In genomic region chr12:111185889-111186227, GRCh38 we compare ENCODE assay signal across 31 cellular contexts.
"Had no signal": no experiment of that assay in that cellular context is flagged by ENCODE, and none has a peak within 500 bp of the region (broad histone marks: within the 10 kb centered on the region; RNA-seq: fewer than 3 reads in every experiment).

No MANE protein-coding gene starts in this region.

- H3K4me1 Mint-ChIP-seq: activated CD4-positive, alpha-beta T cell treated with anti-CD3 and anti-CD28 coated beads, Interleukin-2, amount 10 ng/mL, durations not matched to agents 24 days and 14 days; activated T-helper 17 cell treated with anti-CD3 and anti-CD28 coated beads, Interleukin-2, amount 50 U/mL, for 72 hours; stimulated activated naive B cell treated with anti-CD40 and anti-IgM and Interleukin-4, amounts not matched to agents 10 μg/mL and 1 μg/mL and 100 μg/mL, for 72 hours had no signal

- H3K27ac ChIP-seq: heart left ventricle, left lung, parathyroid adenoma, psoas muscle, sigmoid colon, stomach, thyroid gland, upper lobe of left lung, vagina, WERI-Rb-1 had no signal

- H3K36me3 ChIP-seq: heart left ventricle, left lung, sigmoid colon, stomach, thyroid gland, upper lobe of left lung, vagina, WERI-Rb-1 had no signal

- H3K4me1 ChIP-seq: parathyroid adenoma, psoas muscle, thyroid gland had no signal

- H3K27ac Mint-ChIP-seq: activated CD4-positive, alpha-beta memory T cell treated with anti-CD3 and anti-CD28 coated beads for 36 hours; activated CD4-positive, alpha-beta T cell treated with anti-CD3 and anti-CD28 coated beads, Interleukin-2, amount 10 ng/mL, durations not matched to agents 24 days and 14 days; activated T-helper 17 cell treated with anti-CD3 and anti-CD28 coated beads, Interleukin-2, amount 50 U/mL, for 72 hours; endodermal cell; nephron progenitor cell; stimulated activated naive B cell treated with anti-CD40 and anti-IgM and Interleukin-4, amounts not matched to agents 10 μg/mL and 1 μg/mL and 100 μg/mL, for 72 hours; T-helper 1 cell treated with Interleukin-12 subunit alpha and Interleukin-12 subunit beta and Interleukin-4 antibody, amounts not matched to agents 30 μg/mL and 1 μg/mL, for 36 hours had no signal

- H3K9ac ChIP-seq: parathyroid adenoma had no signal

- H3K9me3 Mint-ChIP-seq: activated CD4-positive, alpha-beta memory T cell treated with anti-CD3 and anti-CD28 coated beads for 36 hours; activated CD4-positive, alpha-beta T cell treated with anti-CD3 and anti-CD28 coated beads, Interleukin-2, amount 10 ng/mL, durations not matched to agents 24 days and 14 days; activated T-cell treated with anti-CD3 and anti-CD28 coated beads, Interleukin-2, amount 50 U/mL, for 4 hours; activated T-helper 17 cell treated with anti-CD3 and anti-CD28 coated beads, Interleukin-2, amount 50 U/mL, for 72 hours; endodermal cell; nephron progenitor cell; T-helper 1 cell treated with Interleukin-12 subunit alpha and Interleukin-12 subunit beta and Interleukin-4 antibody, amounts not matched to agents 30 μg/mL and 1 μg/mL, for 36 hours had no signal

- H3K4me3 ChIP-seq: heart left ventricle, left lung, lung, psoas muscle, sigmoid colon, stomach, thyroid gland, upper lobe of left lung, vagina had no signal

- H3K9me3 ChIP-seq: left lung, psoas muscle, sigmoid colon, thyroid gland, upper lobe of left lung, vagina had no signal

- ATAC-seq: activated T-cell treated with anti-CD3 and anti-CD28 coated beads, Interleukin-2, amount 50 U/mL, for 4 hours; activated T-helper 17 cell treated with anti-CD3 and anti-CD28 coated beads, Interleukin-2, amount 50 U/mL, for 72 hours; esophagus mucosa; heart left ventricle; left lung; psoas muscle; stimulated activated naive B cell treated with anti-CD40 and anti-IgM and Interleukin-4, amounts not matched to agents 10 μg/mL and 1 μg/mL and 100 μg/mL, for 72 hours had no signal

- H3K27me3 ChIP-seq: thyroid gland, upper lobe of left lung, vagina had no signal

- H3K4me3 Mint-ChIP-seq: activated CD4-positive, alpha-beta memory T cell treated with anti-CD3 and anti-CD28 coated beads for 36 hours; activated CD4-positive, alpha-beta T cell treated with anti-CD3 and anti-CD28 coated beads, Interleukin-2, amount 10 ng/mL, durations not matched to agents 24 days and 14 days; activated T-cell treated with anti-CD3 and anti-CD28 coated beads, Interleukin-2, amount 50 U/mL, for 4 hours; activated T-helper 17 cell treated with anti-CD3 and anti-CD28 coated beads, Interleukin-2, amount 50 U/mL, for 72 hours; endodermal cell; nephron progenitor cell; stimulated activated naive B cell treated with anti-CD40 and anti-IgM and Interleukin-4, amounts not matched to agents 10 μg/mL and 1 μg/mL and 100 μg/mL, for 72 hours; T-helper 1 cell treated with Interleukin-12 subunit alpha and Interleukin-12 subunit beta and Interleukin-4 antibody, amounts not matched to agents 30 μg/mL and 1 μg/mL, for 36 hours had no signal

- DNase-seq: activated CD4-positive, alpha-beta memory T cell treated with anti-CD3 and anti-CD28 coated beads for 36 hours; activated CD4-positive, alpha-beta T cell treated with anti-CD3 and anti-CD28 coated beads, Interleukin-2, amount 10 ng/mL, durations not matched to agents 24 days and 14 days; activated CD4-positive, CD25-positive, alpha-beta regulatory T cell treated with anti-CD3 and anti-CD28 coated beads, Interleukin-2, amount 50 U/mL, for 72 hours; activated gamma-delta T cell treated with Interleukin-2 at 50 U/mL for 16 hours; activated naive CD4-positive, alpha-beta T cell treated with anti-CD3 and anti-CD28 coated beads, Interleukin-2, amount 50 U/mL, for 16 hours; activated T-cell treated with anti-CD3 and anti-CD28 coated beads, Interleukin-2, amount 50 U/mL, for 4 hours; amniotic stem cell; caudate nucleus; endodermal cell; foreskin fibroblast; heart left ventricle; left lung; nephron progenitor cell; occipital lobe; psoas muscle; sigmoid colon; small intestine; stimulated activated CD4-positive, alpha-beta T cell treated with anti-CD3 and anti-CD28 coated beads, Interleukin-4, amount 100 ng/mL, for 4 hours; stimulated activated CD8-positive, alpha-beta memory T cell treated with anti-CD3 and anti-CD28 coated beads, Interleukin-4, amount 100 ng/mL, for 48 hours; stimulated activated naive B cell treated with anti-CD40 and anti-IgM and Interleukin-4, amounts not matched to agents 10 μg/mL and 1 μg/mL and 100 μg/mL, for 72 hours; stomach; T-helper 9 cell; thyroid gland; upper lobe of left lung; WERI-Rb-1 had no signal

- H3K36me3 Mint-ChIP-seq: activated CD4-positive, alpha-beta memory T cell treated with anti-CD3 and anti-CD28 coated beads for 36 hours; stimulated activated naive B cell treated with anti-CD40 and anti-IgM and Interleukin-4, amounts not matched to agents 10 μg/mL and 1 μg/mL and 100 μg/mL, for 72 hours had no signal
